1 cellular context compared by ENCODE assay signal in the genomic region with DNA sequence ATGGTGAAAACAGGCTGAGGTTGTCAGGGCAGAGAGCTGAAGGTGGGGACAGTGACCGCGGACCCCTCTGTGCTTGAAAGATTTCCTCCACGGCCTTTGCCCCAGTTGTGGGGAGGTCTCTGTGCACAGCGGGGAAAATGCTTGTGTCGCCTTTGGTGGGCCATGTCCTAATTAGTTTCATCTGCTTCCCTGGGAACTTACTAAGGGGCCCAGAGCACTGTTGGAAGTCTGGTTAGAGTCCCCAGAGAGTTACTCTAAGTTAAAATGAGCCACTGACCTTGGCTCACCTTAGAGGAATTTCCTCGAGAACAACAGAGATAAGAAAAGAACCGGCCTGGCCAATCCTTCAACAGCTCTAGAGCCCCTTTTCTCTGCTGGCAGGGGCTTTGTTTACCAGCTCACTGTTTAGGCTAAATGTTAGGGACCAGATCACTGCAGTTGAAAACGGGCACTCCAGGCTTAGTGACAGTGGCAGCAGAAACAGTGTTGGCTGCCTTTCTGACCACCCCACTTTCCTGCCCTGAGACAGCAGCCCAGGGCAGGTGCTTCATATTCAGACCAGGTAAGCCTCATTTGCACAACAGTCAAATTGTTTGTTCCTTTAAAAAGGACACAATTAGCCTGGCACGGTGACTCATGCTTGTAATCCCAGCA.
TF ChIP-seq lines count a peak whose summit lies in the region.

No MANE protein-coding gene starts in this region.

TF ChIP-seq in GM23338, 12 proteins besides CTCF, POLR2A, EP300 and RAD21 (continued from another document):
- TF ChIP-seq, protein P1, sequence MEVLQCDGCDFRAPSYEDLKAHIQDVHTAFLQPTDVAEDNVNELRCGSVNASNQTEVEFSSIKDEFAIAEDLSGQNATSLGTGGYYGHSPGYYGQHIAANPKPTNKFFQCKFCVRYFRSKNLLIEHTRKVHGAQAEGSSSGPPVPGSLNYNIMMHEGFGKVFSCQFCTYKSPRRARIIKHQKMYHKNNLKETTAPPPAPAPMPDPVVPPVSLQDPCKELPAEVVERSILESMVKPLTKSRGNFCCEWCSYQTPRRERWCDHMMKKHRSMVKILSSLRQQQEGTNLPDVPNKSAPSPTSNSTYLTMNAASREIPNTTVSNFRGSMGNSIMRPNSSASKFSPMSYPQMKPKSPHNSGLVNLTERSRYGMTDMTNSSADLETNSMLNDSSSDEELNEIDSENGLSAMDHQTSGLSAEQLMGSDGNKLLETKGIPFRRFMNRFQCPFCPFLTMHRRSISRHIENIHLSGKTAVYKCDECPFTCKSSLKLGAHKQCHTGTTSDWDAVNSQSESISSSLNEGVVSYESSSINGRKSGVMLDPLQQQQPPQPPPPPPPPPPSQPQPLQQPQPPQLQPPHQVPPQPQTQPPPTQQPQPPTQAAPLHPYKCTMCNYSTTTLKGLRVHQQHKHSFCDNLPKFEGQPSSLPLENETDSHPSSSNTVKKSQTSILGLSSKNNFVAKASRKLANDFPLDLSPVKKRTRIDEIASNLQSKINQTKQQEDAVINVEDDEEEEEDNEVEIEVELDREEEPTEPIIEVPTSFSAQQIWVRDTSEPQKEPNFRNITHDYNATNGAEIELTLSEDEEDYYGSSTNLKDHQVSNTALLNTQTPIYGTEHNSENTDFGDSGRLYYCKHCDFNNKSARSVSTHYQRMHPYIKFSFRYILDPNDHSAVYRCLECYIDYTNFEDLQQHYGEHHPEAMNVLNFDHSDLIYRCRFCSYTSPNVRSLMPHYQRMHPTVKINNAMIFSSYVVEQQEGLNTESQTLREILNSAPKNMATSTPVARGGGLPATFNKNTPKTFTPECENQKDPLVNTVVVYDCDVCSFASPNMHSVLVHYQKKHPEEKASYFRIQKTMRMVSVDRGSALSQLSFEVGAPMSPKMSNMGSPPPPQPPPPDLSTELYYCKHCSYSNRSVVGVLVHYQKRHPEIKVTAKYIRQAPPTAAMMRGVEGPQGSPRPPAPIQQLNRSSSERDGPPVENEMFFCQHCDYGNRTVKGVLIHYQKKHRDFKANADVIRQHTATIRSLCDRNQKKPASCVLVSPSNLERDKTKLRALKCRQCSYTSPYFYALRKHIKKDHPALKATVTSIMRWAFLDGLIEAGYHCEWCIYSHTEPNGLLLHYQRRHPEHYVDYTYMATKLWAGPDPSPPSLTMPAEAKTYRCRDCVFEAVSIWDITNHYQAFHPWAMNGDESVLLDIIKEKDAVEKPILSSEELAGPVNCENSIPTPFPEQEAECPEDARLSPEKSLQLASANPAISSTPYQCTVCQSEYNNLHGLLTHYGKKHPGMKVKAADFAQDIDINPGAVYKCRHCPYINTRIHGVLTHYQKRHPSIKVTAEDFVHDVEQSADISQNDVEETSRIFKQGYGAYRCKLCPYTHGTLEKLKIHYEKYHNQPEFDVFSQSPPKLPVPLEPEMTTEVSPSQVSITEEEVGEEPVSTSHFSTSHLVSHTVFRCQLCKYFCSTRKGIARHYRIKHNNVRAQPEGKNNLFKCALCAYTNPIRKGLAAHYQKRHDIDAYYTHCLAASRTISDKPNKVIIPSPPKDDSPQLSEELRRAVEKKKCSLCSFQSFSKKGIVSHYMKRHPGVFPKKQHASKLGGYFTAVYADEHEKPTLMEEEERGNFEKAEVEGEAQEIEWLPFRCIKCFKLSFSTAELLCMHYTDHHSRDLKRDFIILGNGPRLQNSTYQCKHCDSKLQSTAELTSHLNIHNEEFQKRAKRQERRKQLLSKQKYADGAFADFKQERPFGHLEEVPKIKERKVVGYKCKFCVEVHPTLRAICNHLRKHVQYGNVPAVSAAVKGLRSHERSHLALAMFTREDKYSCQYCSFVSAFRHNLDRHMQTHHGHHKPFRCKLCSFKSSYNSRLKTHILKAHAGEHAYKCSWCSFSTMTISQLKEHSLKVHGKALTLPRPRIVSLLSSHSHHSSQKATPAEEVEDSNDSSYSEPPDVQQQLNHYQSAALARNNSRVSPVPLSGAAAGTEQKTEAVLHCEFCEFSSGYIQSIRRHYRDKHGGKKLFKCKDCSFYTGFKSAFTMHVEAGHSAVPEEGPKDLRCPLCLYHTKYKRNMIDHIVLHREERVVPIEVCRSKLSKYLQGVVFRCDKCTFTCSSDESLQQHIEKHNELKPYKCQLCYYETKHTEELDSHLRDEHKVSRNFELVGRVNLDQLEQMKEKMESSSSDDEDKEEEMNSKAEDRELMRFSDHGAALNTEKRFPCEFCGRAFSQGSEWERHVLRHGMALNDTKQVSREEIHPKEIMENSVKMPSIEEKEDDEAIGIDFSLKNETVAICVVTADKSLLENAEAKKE (CRISPR knock-in tag; IDR thresholded peaks at IDR 0.05), result no peak
- TF ChIP-seq, protein P2, sequence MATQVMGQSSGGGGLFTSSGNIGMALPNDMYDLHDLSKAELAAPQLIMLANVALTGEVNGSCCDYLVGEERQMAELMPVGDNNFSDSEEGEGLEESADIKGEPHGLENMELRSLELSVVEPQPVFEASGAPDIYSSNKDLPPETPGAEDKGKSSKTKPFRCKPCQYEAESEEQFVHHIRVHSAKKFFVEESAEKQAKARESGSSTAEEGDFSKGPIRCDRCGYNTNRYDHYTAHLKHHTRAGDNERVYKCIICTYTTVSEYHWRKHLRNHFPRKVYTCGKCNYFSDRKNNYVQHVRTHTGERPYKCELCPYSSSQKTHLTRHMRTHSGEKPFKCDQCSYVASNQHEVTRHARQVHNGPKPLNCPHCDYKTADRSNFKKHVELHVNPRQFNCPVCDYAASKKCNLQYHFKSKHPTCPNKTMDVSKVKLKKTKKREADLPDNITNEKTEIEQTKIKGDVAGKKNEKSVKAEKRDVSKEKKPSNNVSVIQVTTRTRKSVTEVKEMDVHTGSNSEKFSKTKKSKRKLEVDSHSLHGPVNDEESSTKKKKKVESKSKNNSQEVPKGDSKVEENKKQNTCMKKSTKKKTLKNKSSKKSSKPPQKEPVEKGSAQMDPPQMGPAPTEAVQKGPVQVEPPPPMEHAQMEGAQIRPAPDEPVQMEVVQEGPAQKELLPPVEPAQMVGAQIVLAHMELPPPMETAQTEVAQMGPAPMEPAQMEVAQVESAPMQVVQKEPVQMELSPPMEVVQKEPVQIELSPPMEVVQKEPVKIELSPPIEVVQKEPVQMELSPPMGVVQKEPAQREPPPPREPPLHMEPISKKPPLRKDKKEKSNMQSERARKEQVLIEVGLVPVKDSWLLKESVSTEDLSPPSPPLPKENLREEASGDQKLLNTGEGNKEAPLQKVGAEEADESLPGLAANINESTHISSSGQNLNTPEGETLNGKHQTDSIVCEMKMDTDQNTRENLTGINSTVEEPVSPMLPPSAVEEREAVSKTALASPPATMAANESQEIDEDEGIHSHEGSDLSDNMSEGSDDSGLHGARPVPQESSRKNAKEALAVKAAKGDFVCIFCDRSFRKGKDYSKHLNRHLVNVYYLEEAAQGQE (IDR thresholded peaks at IDR 0.05; ENCODE audit: unreplicated experiment), result no peak
